In genomic region chr6:42954405-42954804, GRCh38 we compare ENCODE assay signal across 6 cellular contexts. TPM values are rescaled to one million over a fixed set of nuclear protein-coding genes. Genes with fewer than 3 reads are reported as not detected.
"Had no signal": no experiment of that assay in that cellular context is flagged by ENCODE, and none has a peak within 500 bp of the region (broad histone marks: within the 10 kb centered on the region; RNA-seq: fewer than 3 reads in every experiment).

No MANE protein-coding gene starts in this region.

RNA-seq across cellular contexts. Expression of gene GNMT, which starts 6.1 kb away (rescaled TPM):
- total RNA-seq: NCI-H460 had no signal

RNA-seq across cellular contexts. Expression of gene PTCRA, which starts 38.6 kb away (rescaled TPM):
- total RNA-seq: MCF 10A, NCI-H460, PC-3, Peyer's patch, Right ventricle myocardium superior, SJSA1 had no signal
